Comparison of ENCODE assay signal across 11 cellular contexts in the genomic region with DNA sequence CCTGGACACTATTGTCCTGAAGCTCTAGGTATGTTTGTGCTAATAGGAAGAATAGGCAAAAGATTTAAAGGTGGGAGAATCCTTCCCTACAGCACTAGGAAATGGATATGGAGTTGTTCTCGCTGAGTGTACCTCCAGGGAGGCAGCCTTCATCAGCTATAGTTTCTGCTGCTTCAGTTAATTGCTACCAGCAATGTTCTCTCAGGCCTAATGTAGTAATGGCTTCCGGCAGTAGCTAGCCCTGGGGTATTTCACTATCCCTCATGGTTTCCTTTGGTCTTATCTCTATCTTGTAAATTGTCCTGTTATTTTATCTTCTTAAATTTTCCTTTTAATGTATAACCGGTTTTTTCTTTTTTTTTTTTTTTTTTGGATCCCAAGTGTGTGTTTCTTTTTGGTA. TPM values are rescaled to one million over a fixed set of nuclear protein-coding genes. Genes with fewer than 3 reads are reported as not detected.
"Had no signal": no experiment of that assay in that cellular context is flagged by ENCODE, and none has a peak within 500 bp of the region (broad histone marks: within the 10 kb centered on the region; RNA-seq: fewer than 3 reads in every experiment).

No MANE protein-coding gene starts in this region.

- H3K27ac ChIP-seq: GM23248, HL-60 had no signal

- H3K36me3 ChIP-seq: HAP-1 had no signal

- ATAC-seq: HCT116, HepG2 had no signal

- H3K9me3 Mint-ChIP-seq: HFFc6 had no signal

- H3K36me3 Mint-ChIP-seq: IgD-negative memory B cell had no signal

- DNase-seq: GM23248, GOT3, H7, HFFc6 had no signal

- H3K27ac Mint-ChIP-seq: HFFc6 had no signal

- H3K4me3 ChIP-seq: GM23248, HAP-1 had no signal

- H3K4me3 Mint-ChIP-seq: HFFc6 had no signal

- H3K9ac ChIP-seq: GM23248 had no signal

- H3K9me3 ChIP-seq: HAP-1 had no signal

RNA-seq across cellular contexts. Expression of a gene that starts 9.3 kb away (rescaled TPM):
- total RNA-seq: GM23248, H4, H7, HepG2, HFFc6, HT1080 had no signal

RNA-seq across cellular contexts. Expression of a gene that starts 29.7 kb away (rescaled TPM):
- total RNA-seq: GM23248, H4, H7, HepG2, HFFc6, HT1080 had no signal

RNA-seq across cellular contexts. Expression of a gene that starts 37.0 kb away (rescaled TPM):
- total RNA-seq: GM23248, H4, H7, HepG2, HFFc6, HT1080 had no signal

RNA-seq across cellular contexts. Expression of a gene that starts 48.5 kb away (rescaled TPM):
- total RNA-seq: GM23248, H4, H7, HepG2 had no signal
